ENCODE assay signal across 24 cellular contexts in genomic region chr9:136180586-136180985, GRCh38. TPM values are rescaled to one million over a fixed set of nuclear protein-coding genes. Genes with fewer than 3 reads are reported as not detected.
DNase-seq lines count a peak whose midpoint lies in the region; ATAC-seq and TF ChIP-seq lines count a peak whose summit lies in the region.
"Had no signal": no experiment of that assay in that cellular context is flagged by ENCODE, and none has a peak within 500 bp of the region (broad histone marks: within the 10 kb centered on the region; RNA-seq: fewer than 3 reads in every experiment).

No MANE protein-coding gene starts in this region.

- DNase-seq in Right ventricle myocardium inferior (ENCODE audit: missing footprints), result peak; percentile 17
- no peak for DNase-seq in right atrium auricular region (ENCODE audit: low spot score)
- peak; percentile 70 for DNase-seq in H7
- peak; percentile 11 for DNase-seq in WTC11 (ENCODE audit: low spot score)
- peak; percentile 69 for DNase-seq in osteoblast (ENCODE audit: insufficient read length, low spot score, missing footprints)
- no peak for DNase-seq in NCI-H510A treated with DMSO at 0.1 percent for 48 hours (lab: John Stamatoyannopoulos, UW)
- no peak for DNase-seq in AG08396 (ENCODE audit: low spot score)
- no peak for DNase-seq in dorsolateral prefrontal cortex
- DNase-seq: ACHN; CD4-positive, alpha-beta T cell; CD8-positive, alpha-beta memory T cell; DMS 273 treated with DMSO at 0.1 percent for 48 hours; DMS79; EL; GDM1 had no signal

- H3K4me3 ChIP-seq in right atrium auricular region, result no peak overlapping the region
- H3K4me3 ChIP-seq in H7 (ENCODE audit: insufficient read depth, low read depth, low read length), result no peak overlapping the region
- H3K4me3 ChIP-seq in osteoblast (ENCODE audit: insufficient read depth, low read length), result no peak overlapping the region
- no peak overlapping the region for H3K4me3 ChIP-seq in dorsolateral prefrontal cortex
- H3K4me3 ChIP-seq: A549; BLaER1 treated with 17β-estradiol and CSF1 and Interleukin-3, amounts not matched to agents 10 nM and 100 nM; GM12878; GM23338; HAP-1 had no signal

- no peak overlapping the region for H3K4me3 Mint-ChIP-seq in WTC11
- H3K4me3 Mint-ChIP-seq: B cell; CD14-positive monocyte; CD4-positive, alpha-beta T cell; CD8-positive, alpha-beta memory T cell; GM23338 had no signal

- H2AFZ ChIP-seq in osteoblast (ENCODE audit: low read length), result no peak overlapping the region
- H2AFZ ChIP-seq: GM23338 had no signal

- CTCF ChIA-PET in WTC11 (lab: Charles Lee), result interaction anchor here (2.7 kb wide), 1 partner anchor 10 kb away, joined by 18 read pairs; no protein-coding TSS in a partner anchor

- TF ChIP-seq CTCF in right atrium auricular region (IDR thresholded peaks at IDR 0.05), result no peak
- TF ChIP-seq CTCF in WTC11 (IDR thresholded peaks at IDR 0.05), result no peak
- TF ChIP-seq CTCF in osteoblast (IDR thresholded peaks at IDR 0.05; ENCODE audit: extremely low read depth, low read depth, low read length), result no peak
- TF ChIP-seq CTCF in dorsolateral prefrontal cortex (IDR thresholded peaks at IDR 0.05 in 54 of 56, conservative IDR thresholded peaks at IDR 0.05 in 2 of 56; ENCODE audit: low read depth in 1 of 56, partially characterized antibody in 56 of 56), result no peak

- H3K79me2 ChIP-seq in osteoblast (ENCODE audit: insufficient read depth, low read length), result no peaks in the 10 kb centered on the region

- H3K4me1 ChIP-seq in right atrium auricular region (no peaks in the 10 kb centered on the region), osteoblast (ENCODE audit: insufficient read depth, low read length) (no peaks in the 10 kb centered on the region)
- H3K4me1 ChIP-seq: A549, HAP-1 had no signal

- H4K20me1 ChIP-seq in osteoblast (ENCODE audit: insufficient read depth, low read length), result no peaks in the 10 kb centered on the region

- POLR2A ChIA-PET in WTC11 (lab: Charles Lee), result no interaction called here

- no peaks in the 10 kb centered on the region for H3K9me3 Mint-ChIP-seq in WTC11
- H3K9me3 Mint-ChIP-seq: CD14-positive monocyte; CD4-positive, alpha-beta T cell; CD8-positive, alpha-beta memory T cell; GM23338 had no signal

- no peaks in the 10 kb centered on the region for H3K27me3 Mint-ChIP-seq in WTC11 (ENCODE audit: low read depth)

- intact Hi-C loops in Right ventricle myocardium inferior (cut with DNase I), result no loop called here
- intact Hi-C loops in dorsolateral prefrontal cortex (cut with DNase I), result no loop called here

- H3K9me3 ChIP-seq in right atrium auricular region (no peaks in the 10 kb centered on the region), osteoblast (ENCODE audit: low read depth, low read length) (no peaks in the 10 kb centered on the region)
- H3K9me3 ChIP-seq: A549; BLaER1 treated with 17β-estradiol and CSF1 and Interleukin-3, amounts not matched to agents 10 nM and 100 nM; HAP-1 had no signal

- H3K36me3 ChIP-seq in right atrium auricular region (no peaks in the 10 kb centered on the region), H7 (replicated peaks; ENCODE audit: control insufficient read depth, insufficient read depth, low read length) (no peaks in the 10 kb centered on the region), osteoblast (ENCODE audit: insufficient read depth, low read length) (no peaks in the 10 kb centered on the region)
- H3K36me3 ChIP-seq: BLaER1 treated with 17β-estradiol and CSF1 and Interleukin-3, amounts not matched to agents 10 nM and 100 nM; HAP-1 had no signal

- H3K27me3 ChIP-seq in right atrium auricular region, result no peaks in the 10 kb centered on the region
- no peaks in the 10 kb centered on the region for H3K27me3 ChIP-seq in H7 (ENCODE audit: control insufficient read depth, insufficient read depth, low read length)
- peaks cover 11% of the 10 kb centered on the region for H3K27me3 ChIP-seq in osteoblast (ENCODE audit: insufficient read depth, low read length)
- H3K27me3 ChIP-seq in dorsolateral prefrontal cortex, result peaks cover 0 to 12% (median 0%) of the 10 kb centered on the region in 45 donors

- H3K27ac ChIP-seq in right atrium auricular region (no peak overlapping the region), osteoblast (ENCODE audit: low read depth, low read length) (no peak overlapping the region), dorsolateral prefrontal cortex (no peak overlapping the region)
- H3K27ac ChIP-seq: 22Rv1; A549; BLaER1 treated with 17β-estradiol and CSF1 and Interleukin-3, amounts not matched to agents 10 nM and 100 nM had no signal

- ATAC-seq in Right ventricle myocardium inferior, result no peak
- ATAC-seq in WTC11, result no peak
- ATAC-seq: A549, GM12878, GM23338 had no signal

- H3K4me1 Mint-ChIP-seq in WTC11, result 0 out of 2 replicates have a peak, but pooled peaks cover 2% of the 10 kb centered on the region
- H3K4me1 Mint-ChIP-seq: B cell; CD14-positive monocyte; CD8-positive, alpha-beta memory T cell had no signal

- H3K27ac Mint-ChIP-seq in WTC11, result no peak overlapping the region
- H3K27ac Mint-ChIP-seq: B cell; CD14-positive monocyte; CD4-positive, alpha-beta T cell; CD8-positive, alpha-beta memory T cell; GM23338 had no signal

- H3K4me2 ChIP-seq in osteoblast (ENCODE audit: insufficient read depth, low read length), result no peak overlapping the region
- H3K4me2 ChIP-seq: A549; BLaER1 treated with 17β-estradiol and CSF1 and Interleukin-3, amounts not matched to agents 10 nM and 100 nM; GM23338 had no signal

- no peaks in the 10 kb centered on the region for H3K36me3 Mint-ChIP-seq in WTC11
- H3K36me3 Mint-ChIP-seq: CD14-positive monocyte; CD8-positive, alpha-beta memory T cell had no signal

TF ChIP-seq in WTC11, 78 proteins besides CTCF, POLR2A, EP300 and RAD21:
- TF ChIP-seq ELF4 (CRISPR knock-in tag; IDR thresholded peaks at IDR 0.05; ENCODE audit: low read depth), result no peak
- TF ChIP-seq E2F4 (CRISPR knock-in tag; IDR thresholded peaks at IDR 0.05; ENCODE audit: borderline replicate concordance, low read depth), result no peak
- TF ChIP-seq KAT7 (CRISPR knock-in tag; IDR thresholded peaks at IDR 0.05; ENCODE audit: borderline replicate concordance), result no peak

RNA-seq across cellular contexts. Expression of gene LHX3, which starts 24.3 kb away (rescaled TPM):
- total RNA-seq in Right ventricle myocardium inferior, result not detected
- under 1 TPM in 1 of 2 donors, not detected in 1; 0.16 TPM for total RNA-seq in right atrium auricular region
- 0.07 TPM in 1 of 2 replicates, not detected in the other for total RNA-seq in H7 (2014; rRNA removed; shearing (Covaris generic))
- total RNA-seq in WTC11 (2021), result 0.11 TPM in 1 of 3 replicates, not detected in the others
- total RNA-seq in osteoblast, result under 0.01 TPM in 1 of 2 replicates, not detected in the other
- under 1 TPM in 1 of 120 experiments, not detected in 119; 0.35 TPM for total RNA-seq in dorsolateral prefrontal cortex
- total RNA-seq: CD8-positive, alpha-beta memory T cell; GM12878; GM23338; H4 had no signal

Comparison
In these comparisons a context has a peak if more than half of its experiments do, and no peak if none do; other contexts are left out.
1. DNase-seq: peak in Right ventricle myocardium inferior (single experiment), H7 (single experiment), WTC11 (single experiment) and osteoblast (single experiment); none in right atrium auricular region (single experiment), NCI-H510A treated with DMSO at 0.1 percent for 48 hours (single experiment), AG08396 (single experiment) and dorsolateral prefrontal cortex (0 of 10).